Comparison of ENCODE assay signal across 8 cellular contexts in the genomic region with DNA sequence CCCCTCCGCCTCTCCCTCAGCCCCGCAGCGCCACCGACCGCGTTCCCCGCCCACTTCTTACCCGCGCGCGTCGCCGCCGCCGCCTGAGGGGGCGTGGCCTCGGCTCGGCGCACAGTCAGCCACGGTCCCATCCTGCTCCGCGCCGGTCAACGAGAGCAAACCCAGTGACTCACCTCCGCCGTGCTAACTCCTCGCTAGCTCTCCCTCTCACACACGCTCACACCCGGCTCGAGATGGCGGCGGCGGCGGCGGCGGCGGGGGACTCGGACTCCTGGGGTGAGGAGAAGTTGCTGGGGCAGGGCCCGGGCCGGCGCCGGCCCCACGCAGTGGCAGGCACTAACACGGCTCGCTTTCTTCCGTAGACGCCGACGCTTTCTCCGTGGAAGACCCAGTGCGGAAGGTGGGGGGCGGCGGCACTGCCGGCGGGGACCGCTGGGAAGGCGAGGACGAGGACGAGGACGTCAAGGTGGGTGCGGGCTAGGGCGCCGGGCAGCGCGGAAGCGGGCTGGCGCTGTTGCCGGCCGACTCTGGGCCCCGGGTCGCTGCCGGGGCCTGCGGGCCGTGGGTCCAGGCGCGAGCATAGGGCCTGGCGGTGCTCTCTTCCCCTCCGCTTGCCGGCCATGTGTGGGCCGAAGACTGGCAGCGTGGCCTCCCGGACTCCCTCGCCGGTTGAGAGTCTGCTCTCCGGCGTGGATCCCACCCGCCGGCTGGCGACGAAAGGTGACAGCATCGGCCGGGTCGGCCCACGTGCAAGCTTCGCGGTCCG.
DNase-seq lines count a peak whose midpoint lies in the region; ATAC-seq and TF ChIP-seq lines count a peak whose summit lies in the region.

A gene with protein sequence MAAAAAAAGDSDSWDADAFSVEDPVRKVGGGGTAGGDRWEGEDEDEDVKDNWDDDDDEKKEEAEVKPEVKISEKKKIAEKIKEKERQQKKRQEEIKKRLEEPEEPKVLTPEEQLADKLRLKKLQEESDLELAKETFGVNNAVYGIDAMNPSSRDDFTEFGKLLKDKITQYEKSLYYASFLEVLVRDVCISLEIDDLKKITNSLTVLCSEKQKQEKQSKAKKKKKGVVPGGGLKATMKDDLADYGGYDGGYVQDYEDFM (plus strand): TSS at position 186 of the 766 bp plus-strand sequence. CDS start 48 bp downstream, at position 234.

- ATAC-seq in GM18907 (IDR thresholded peaks at IDR 0.05; ENCODE audit: unreplicated experiment) (peak; percentile 92), HG03159 (IDR thresholded peaks at IDR 0.05; ENCODE audit: unreplicated experiment) (peak; percentile 83)

- no peak for TF ChIP-seq CTCF in AG04449 (IDR thresholded peaks at IDR 0.05; ENCODE audit: insufficient read depth, low read length, missing control alignments)

- CTCF ChIA-PET in AG04449 (lab: Yijun Ruan, JAX), result interaction anchor here (1.0 to 3.0 kb wide), 3 partner anchors 9 to 713 kb away, joined by 3 to 15 read pairs (median 3); partner anchors contain the start of gene MFAP1

- DNase-seq in AG04449 (ENCODE audit: low read depth, low spot score), result peak; percentile 71
- DNase-seq in NCI-H226, result peak; percentile 93
- peak; percentile 84 to 93 (median 88) for DNase-seq in activated CD4-positive, CD25-positive, alpha-beta regulatory T cell (lab: John Stamatoyannopoulos, UW)
- peak in 56 of 61 donors; percentile 63 to 96 (median 90) for DNase-seq in caudate nucleus (lab: John Stamatoyannopoulos, UW)
- DNase-seq in iris pigment epithelial cell (ENCODE audit: low read depth), result peak; percentile 98
- DNase-seq in stimulated activated CD4-positive, alpha-beta T cell treated with anti-CD3 and anti-CD28 coated beads, Interleukin-12 subunit alpha, Interleukin-12 subunit beta, amount 100 ng/mL, for 24 hours (ENCODE audit: low read depth in 2 of 2), result peak; percentile 87 to 89

- POLR2A ChIA-PET in AG04449 (lab: Yijun Ruan, JAX), result interaction anchor here (0.6 to 1.5 kb wide), 9 partner anchors 9 to 713 kb away, joined by 3 to 12 read pairs (median 5); partner anchors contain the start of genes GOLM2 and MFAP1

- peak within 1 kb of the TSS; percentile 84 for H3K4me3 ChIP-seq in AG04449 (ENCODE audit: low read depth, low read length)

- H3K27ac ChIP-seq in caudate nucleus (ENCODE audit: low read depth, low read length), result peak within 1 kb of the TSS; percentile 98

Comparison
In these comparisons a context has a peak if more than half of its experiments do, and no peak if none do; other contexts are left out.
1. Peak in every context shown above with its lines: DNase-seq, ATAC-seq, H3K4me3 ChIP-seq and H3K27ac ChIP-seq.